13 cellular contexts compared by ENCODE assay signal in the genomic region with DNA sequence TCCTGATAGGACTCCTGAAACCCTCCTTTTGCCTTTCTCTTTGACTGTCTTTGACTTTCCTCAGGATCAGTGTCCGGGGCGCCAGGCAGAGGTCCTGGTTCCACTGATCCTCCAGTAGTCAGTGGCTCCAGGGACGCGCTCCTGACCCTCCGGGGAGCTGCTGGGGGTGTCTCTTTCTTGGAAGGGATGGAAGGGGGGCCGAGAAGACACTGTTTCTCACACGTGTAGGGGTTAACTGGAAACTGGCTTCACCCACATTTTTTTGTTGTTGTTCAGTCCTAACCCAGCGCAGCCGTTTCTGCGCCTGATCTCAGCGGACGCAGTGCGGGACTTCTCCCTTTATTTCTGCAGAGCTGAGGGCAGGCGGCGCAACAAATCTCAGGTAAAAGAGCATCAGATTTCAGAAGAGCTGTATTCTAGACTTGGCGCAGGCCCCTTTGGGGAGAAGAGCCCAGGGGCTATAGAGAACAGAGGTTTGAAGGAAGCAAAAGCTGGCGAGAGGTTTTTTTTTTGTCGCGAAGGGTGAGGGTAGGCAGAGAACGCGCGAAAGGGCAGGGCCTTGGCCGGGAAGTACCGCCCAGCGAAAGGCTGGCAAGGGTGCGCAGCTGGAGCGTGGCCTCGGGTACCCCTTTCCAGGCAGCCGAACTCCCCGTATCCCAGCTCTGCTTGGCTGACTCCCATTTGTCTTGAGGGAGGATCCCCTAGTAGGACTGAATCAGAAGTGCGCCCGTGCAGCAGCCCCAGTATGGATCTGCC. TPM values are rescaled to one million over a fixed set of nuclear protein-coding genes. Genes with fewer than 3 reads are reported as not detected.
DNase-seq lines count a peak whose midpoint lies in the region; ATAC-seq and TF ChIP-seq lines count a peak whose summit lies in the region.
"Had no signal": no experiment of that assay in that cellular context is flagged by ENCODE, and none has a peak within 500 bp of the region (broad histone marks: within the 10 kb centered on the region; RNA-seq: fewer than 3 reads in every experiment).

No MANE protein-coding gene starts in this region.

- H3K27ac ChIP-seq in CD8-positive, alpha-beta T cell (ENCODE audit: low read depth, low read length) = no peak overlapping the region
- H3K27ac ChIP-seq in HL-60 (replicated peaks) (no peak overlapping the region), coronary artery (no peak overlapping the region), Peyer's patch (no peak overlapping the region)
- H3K27ac ChIP-seq: neutrophil had no signal

- no peaks in the 10 kb centered on the region for H3K36me3 ChIP-seq in CD8-positive, alpha-beta T cell (ENCODE audit: insufficient read depth, low read length)
- no peaks in the 10 kb centered on the region for H3K36me3 ChIP-seq in Peyer's patch
- H3K36me3 ChIP-seq: neutrophil had no signal

- no peaks in the 10 kb centered on the region for H3K36me3 Mint-ChIP-seq in CD8-positive, alpha-beta T cell
- H3K36me3 Mint-ChIP-seq in nephron progenitor cell (ENCODE audit: low read depth) = no peaks in the 10 kb centered on the region

- CTCF ChIA-PET in CD8-positive, alpha-beta T cell (lab: Charles Lee) = interaction anchor here (3.4 kb wide), 1 partner anchor 11 kb away, joined by 12 read pairs; no protein-coding TSS in a partner anchor

- H3K4me1 Mint-ChIP-seq in CD8-positive, alpha-beta T cell (ENCODE audit: low read depth) = peaks cover 83% of the 10 kb centered on the region
- peaks cover 54% of the 10 kb centered on the region for H3K4me1 Mint-ChIP-seq in nephron progenitor cell

- H3K27me3 ChIP-seq in CD8-positive, alpha-beta T cell (ENCODE audit: insufficient read depth, low read length) = peaks cover 83% of the 10 kb centered on the region
- H3K27me3 ChIP-seq in HL-60 (ENCODE audit: insufficient read depth, poor library complexity, severe bottlenecking) = peaks cover 94% of the 10 kb centered on the region
- peaks cover 0 to 68% of the 10 kb centered on the region in 2 donors for H3K27me3 ChIP-seq in Peyer's patch

- H3K9me3 Mint-ChIP-seq in CD8-positive, alpha-beta T cell = no peaks in the 10 kb centered on the region
- H3K9me3 Mint-ChIP-seq in nephron progenitor cell = no peaks in the 10 kb centered on the region

- H3K27me3 Mint-ChIP-seq in CD8-positive, alpha-beta T cell (ENCODE audit: low read depth) = peaks cover 95% of the 10 kb centered on the region
- H3K27me3 Mint-ChIP-seq in nephron progenitor cell (ENCODE audit: low read depth, poor library complexity) = peaks cover 100% of the 10 kb centered on the region

- no peak for ATAC-seq in CD8-positive, alpha-beta T cell
- ATAC-seq in GM21529 (IDR thresholded peaks at IDR 0.05; ENCODE audit: unreplicated experiment) = no peak
- ATAC-seq: K562 had no signal

- H3K9me3 ChIP-seq in CD8-positive, alpha-beta T cell (ENCODE audit: low read length) = no peaks in the 10 kb centered on the region
- H3K9me3 ChIP-seq in Peyer's patch = no peaks in the 10 kb centered on the region
- H3K9me3 ChIP-seq: neutrophil had no signal

- POLR2A ChIA-PET in CD8-positive, alpha-beta T cell (lab: Charles Lee) = interaction anchor here (1.2 kb wide), 1 partner anchor 9 kb away, joined by 3 read pairs; no protein-coding TSS in a partner anchor

- TF ChIP-seq POLR2A in Peyer's patch (IDR thresholded peaks at IDR 0.05) = no peak

- no peak for DNase-seq in CD8-positive, alpha-beta T cell
- DNase-seq in HL-60 (ENCODE audit: low read depth in 1 of 2, low spot score in 1 of 2) (no peak), coronary artery (ENCODE audit: low spot score) (no peak), nephron progenitor cell (no peak), NCI-H1930 (lab: John Stamatoyannopoulos, UW) (no peak), DMS153 (lab: John Stamatoyannopoulos, UW) (no peak), Peyer's patch (no peak)
- DNase-seq: amygdala, NCI-H524 treated with DMSO at 0.1 percent for 48 hours, T-helper 9 cell had no signal

- H3K4me1 ChIP-seq in CD8-positive, alpha-beta T cell (ENCODE audit: insufficient read depth, low read length) = peaks cover 76% of the 10 kb centered on the region
- H3K4me1 ChIP-seq in Peyer's patch = peaks cover 0 to 62% (median 21%) of the 10 kb centered on the region in 4 donors

- intact Hi-C loops in CD8-positive, alpha-beta T cell (cut with DNase I, micrococcal nuclease) = no loop called here

- no peak for TF ChIP-seq CTCF in CD8-positive, alpha-beta T cell (IDR thresholded peaks at IDR 0.05)
- TF ChIP-seq CTCF in HL-60 (IDR thresholded peaks at IDR 0.05; ENCODE audit: insufficient read depth, low read length) = no peak
- TF ChIP-seq CTCF in coronary artery (IDR thresholded peaks at IDR 0.05) = no peak
- no peak for TF ChIP-seq CTCF in nephron progenitor cell (IDR thresholded peaks at IDR 0.05)
- TF ChIP-seq CTCF in Peyer's patch (IDR thresholded peaks at IDR 0.05) = no peak

- H3K4me3 ChIP-seq in CD8-positive, alpha-beta T cell (ENCODE audit: low read depth, low read length) = no peak overlapping the region
- peak overlapping the region; percentile 17 for H3K4me3 ChIP-seq in HL-60 (replicated peaks; ENCODE audit: insufficient read depth, low read length)
- H3K4me3 ChIP-seq in coronary artery = peak overlapping the region; percentile 66
- peak overlapping the region in 2 of 4 donors; percentile 6 to 8 for H3K4me3 ChIP-seq in Peyer's patch
- H3K4me3 ChIP-seq: K562 had no signal

- no peak overlapping the region for H3K27ac Mint-ChIP-seq in CD8-positive, alpha-beta T cell
- H3K27ac Mint-ChIP-seq in nephron progenitor cell = no peak overlapping the region

- peak overlapping the region; percentile 66 for H3K4me3 Mint-ChIP-seq in CD8-positive, alpha-beta T cell
- H3K4me3 Mint-ChIP-seq in nephron progenitor cell = peak overlapping the region; percentile 24

RNA-seq across cellular contexts. Expression of gene LHX9, which starts 4.3 kb away (rescaled TPM):
- not detected for total RNA-seq in CD8-positive, alpha-beta T cell
- total RNA-seq in Peyer's patch = not detected
- total RNA-seq: K562 had no signal

RNA-seq across cellular contexts. Expression of gene C1orf53, which starts 10.5 kb away (rescaled TPM):
- total RNA-seq in CD8-positive, alpha-beta T cell = not detected
- total RNA-seq in Peyer's patch = 1 to 10 TPM in 1 of 4 donors, not detected in 3; 9.9 TPM
